ENCODE assay signal across 9 cellular contexts in genomic region chr1:2230781-2231666, GRCh38. TPM values are rescaled to one million over a fixed set of nuclear protein-coding genes. Genes with fewer than 3 reads are reported as not detected.
DNase-seq lines count a peak whose midpoint lies in the region; ATAC-seq and TF ChIP-seq lines count a peak whose summit lies in the region.
"Had no signal": no experiment of that assay in that cellular context is flagged by ENCODE, and none has a peak within 500 bp of the region (broad histone marks: within the 10 kb centered on the region; RNA-seq: fewer than 3 reads in every experiment).

No MANE protein-coding gene starts in this region.

- peaks cover 6% of the 10 kb centered on the region for H3K79me1 ChIP-seq in mesenchymal stem cell (replicated peaks; ENCODE audit: low read length, poor library complexity, severe bottlenecking)

- peak overlapping the region; percentile 92 for H3K4me2 ChIP-seq in mesenchymal stem cell (ENCODE audit: low read length, poor library complexity, severe bottlenecking)
- H3K4me2 ChIP-seq: KMS-11 had no signal

- peak overlapping the region in 1 of 2 experiments; percentile 67 for H2BK12ac ChIP-seq in mesenchymal stem cell (ENCODE audit: low read length in 2 of 2)

- peak overlapping the region in 1 of 2 experiments; percentile 78 for H3K23ac ChIP-seq in mesenchymal stem cell (ENCODE audit: low read length in 2 of 2)

- H2BK120ac ChIP-seq in mesenchymal stem cell (ENCODE audit: low read depth, low read length) = no peak overlapping the region

- no peak overlapping the region for H2BK15ac ChIP-seq in mesenchymal stem cell (ENCODE audit: low read depth, poor library complexity, severe bottlenecking)

- TF ChIP-seq CTCF in GM06990 (IDR thresholded peaks at IDR 0.05; ENCODE audit: insufficient read depth, low read length, poor library complexity, severe bottlenecking) = no peak

- H2BK5ac ChIP-seq in mesenchymal stem cell (ENCODE audit: low read depth, low read length, poor library complexity, severe bottlenecking) = no peak overlapping the region

- DNase-seq in GM06990 (ENCODE audit: extremely low read depth, insufficient read length) = no peak
- DNase-seq in T-helper 9 cell = peak; percentile 67
- peak; percentile 64 for DNase-seq in mesenchymal stem cell
- peak in 33 of 49 donors; percentile 27 to 76 (median 63) for DNase-seq in substantia nigra (lab: John Stamatoyannopoulos, UW)
- no peak for DNase-seq in NCI-H2227 (lab: John Stamatoyannopoulos, UW; ENCODE audit: unreplicated experiment)
- no peak for DNase-seq in DMS153 treated with DMSO at 0.1 percent for 48 hours (lab: John Stamatoyannopoulos, UW; ENCODE audit: unreplicated experiment)

- H4K91ac ChIP-seq in mesenchymal stem cell (ENCODE audit: low read length) = peak overlapping the region; percentile 6

- peak overlapping the region; percentile 88 for H3K27ac ChIP-seq in cingulate gyrus (ENCODE audit: low read depth, low read length)
- peak overlapping the region; percentile 48 for H3K27ac ChIP-seq in mesenchymal stem cell (ENCODE audit: low read length, poor library complexity, severe bottlenecking)
- H3K27ac ChIP-seq in substantia nigra (ENCODE audit: low read depth, low read length, poor library complexity, severe bottlenecking) = peak overlapping the region; percentile 83
- H3K27ac ChIP-seq: KMS-11 had no signal

- H3K36me3 ChIP-seq in GM06990 (ENCODE audit: control insufficient read depth, insufficient read depth, low read length) (no peaks in the 10 kb centered on the region), mesenchymal stem cell (ENCODE audit: control insufficient read depth in 1 of 2, insufficient read depth in 2 of 2, low read depth in 1 of 2, low read length in 2 of 2) (peaks cover 0 to 24% of the 10 kb centered on the region in 2 experiments)

- H3K18ac ChIP-seq in mesenchymal stem cell (ENCODE audit: low read depth in 1 of 2, low read length in 2 of 2) = peak overlapping the region in 1 of 2 experiments; percentile 85

- H3K4me3 ChIP-seq in GM06990 (replicated peaks; ENCODE audit: low read depth, low read length) (peak overlapping the region; percentile 71), mesenchymal stem cell (ENCODE audit: insufficient read depth in 1 of 2, low read depth in 1 of 2, low read length in 2 of 2) (peak overlapping the region; percentile 64 to 92)

- WGBS in mesenchymal stem cell = 22% methylated on average over 35 of the region's 35 CpGs

- H3K27me3 ChIP-seq in GM06990 (replicated peaks; ENCODE audit: control insufficient read depth, insufficient read depth, low read length) (no peaks in the 10 kb centered on the region), mesenchymal stem cell (ENCODE audit: control insufficient read depth in 1 of 2, insufficient read depth in 1 of 2, low read length in 2 of 2) (no peaks in the 10 kb centered on the region)

- peak overlapping the region; percentile 9 to 68 for H3K4ac ChIP-seq in mesenchymal stem cell (ENCODE audit: low read depth in 1 of 2, low read length in 2 of 2)

- H3K4me1 ChIP-seq in mesenchymal stem cell (ENCODE audit: control insufficient read depth, insufficient read depth, low read depth, low read length) = peaks cover 61% of the 10 kb centered on the region

- no peak overlapping the region for H2AK5ac ChIP-seq in mesenchymal stem cell (ENCODE audit: low read length, severe bottlenecking)

- H3K14ac ChIP-seq in mesenchymal stem cell (ENCODE audit: low read length in 2 of 2) = peak overlapping the region in 1 of 2 experiments; percentile 94

- no peaks in the 10 kb centered on the region for H3K9me3 ChIP-seq in mesenchymal stem cell (ENCODE audit: control insufficient read depth, low read length)

- ATAC-seq in GM18868 (IDR thresholded peaks at IDR 0.05; ENCODE audit: unreplicated experiment) = no peak

- H2AFZ ChIP-seq in mesenchymal stem cell (ENCODE audit: low read depth, low read length) = no peak overlapping the region

- no peak overlapping the region for H4K8ac ChIP-seq in mesenchymal stem cell (ENCODE audit: low read length)

- H3K9ac ChIP-seq in mesenchymal stem cell (ENCODE audit: low read length) = peak overlapping the region; percentile 94
- H3K9ac ChIP-seq: KMS-11 had no signal

RNA-seq across cellular contexts. Expression of gene SKI, which starts 2.9 kb away (rescaled TPM):
- 43.3 TPM for polyA plus RNA-seq in mesenchymal stem cell (2013, experiment 1 of 2)
- polyA plus RNA-seq in mesenchymal stem cell (2013, experiment 2 of 2) = 44.2 TPM

RNA-seq across cellular contexts. Expression of gene FAAP20, which starts 36.5 kb away (rescaled TPM):
- 84.5 TPM for polyA plus RNA-seq in mesenchymal stem cell (2013, experiment 1 of 2)
- 86.1 TPM for polyA plus RNA-seq in mesenchymal stem cell (2013, experiment 2 of 2)

Comparison
In these comparisons a context has a peak if more than half of its experiments do, and no peak if none do; other contexts are left out.
1. DNase-seq: peak in T-helper 9 cell (single experiment), mesenchymal stem cell (single experiment) and substantia nigra (33 of 49); none in GM06990 (single experiment), NCI-H2227 (single experiment) and DMS153 treated with DMSO at 0.1 percent for 48 hours (single experiment).
2. Peak in every context shown above with its lines, with median percentiles within 50 percentile points of each other: H3K27ac ChIP-seq.